In genomic region chr1:113677250-113678158, GRCh38 we compare ENCODE assay signal across 1 cellular context.
A peak's percentile ranks its signal among the peaks of the same experiment; 100 is the strongest.
TF ChIP-seq lines count a peak whose summit lies in the region.

No MANE protein-coding gene starts in this region.

TF ChIP-seq in HEK293, 187 proteins besides CTCF, POLR2A, EP300 and RAD21 (continued from another document):
- TF ChIP-seq ZNF202 (tag by site-specific recombination; IDR thresholded peaks at IDR 0.05; ENCODE audit: borderline replicate concordance), result no peak
- 0 out of 2 replicates have a peak, but pooled peaks have one; percentile 7 for TF ChIP-seq ZXDB (tag by site-specific recombination; IDR thresholded peaks at IDR 0.05)
- TF ChIP-seq YY1 (tag by site-specific recombination; IDR thresholded peaks at IDR 0.05), result no peak
- no peak for TF ChIP-seq ZNF169 (tag by site-specific recombination; IDR thresholded peaks at IDR 0.05)
- TF ChIP-seq ZBTB48 (tag by site-specific recombination; IDR thresholded peaks at IDR 0.05), result no peak
- TF ChIP-seq, protein P1, sequence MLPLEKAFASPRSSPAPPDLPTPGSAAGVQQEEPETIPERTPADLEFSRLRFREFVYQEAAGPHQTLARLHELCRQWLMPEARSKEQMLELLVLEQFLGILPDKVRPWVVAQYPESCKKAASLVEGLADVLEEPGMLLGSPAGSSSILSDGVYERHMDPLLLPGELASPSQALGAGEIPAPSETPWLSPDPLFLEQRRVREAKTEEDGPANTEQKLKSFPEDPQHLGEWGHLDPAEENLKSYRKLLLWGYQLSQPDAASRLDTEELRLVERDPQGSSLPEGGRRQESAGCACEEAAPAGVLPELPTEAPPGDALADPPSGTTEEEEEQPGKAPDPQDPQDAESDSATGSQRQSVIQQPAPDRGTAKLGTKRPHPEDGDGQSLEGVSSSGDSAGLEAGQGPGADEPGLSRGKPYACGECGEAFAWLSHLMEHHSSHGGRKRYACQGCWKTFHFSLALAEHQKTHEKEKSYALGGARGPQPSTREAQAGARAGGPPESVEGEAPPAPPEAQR (tag by site-specific recombination; IDR thresholded peaks at IDR 0.05), result no peak
- TF ChIP-seq ZNF302 (tag by site-specific recombination; IDR thresholded peaks at IDR 0.05; ENCODE audit: low read depth), result no peak
- TF ChIP-seq KLF1 (tag by site-specific recombination; IDR thresholded peaks at IDR 0.05), result no peak
- TF ChIP-seq, protein P2, sequence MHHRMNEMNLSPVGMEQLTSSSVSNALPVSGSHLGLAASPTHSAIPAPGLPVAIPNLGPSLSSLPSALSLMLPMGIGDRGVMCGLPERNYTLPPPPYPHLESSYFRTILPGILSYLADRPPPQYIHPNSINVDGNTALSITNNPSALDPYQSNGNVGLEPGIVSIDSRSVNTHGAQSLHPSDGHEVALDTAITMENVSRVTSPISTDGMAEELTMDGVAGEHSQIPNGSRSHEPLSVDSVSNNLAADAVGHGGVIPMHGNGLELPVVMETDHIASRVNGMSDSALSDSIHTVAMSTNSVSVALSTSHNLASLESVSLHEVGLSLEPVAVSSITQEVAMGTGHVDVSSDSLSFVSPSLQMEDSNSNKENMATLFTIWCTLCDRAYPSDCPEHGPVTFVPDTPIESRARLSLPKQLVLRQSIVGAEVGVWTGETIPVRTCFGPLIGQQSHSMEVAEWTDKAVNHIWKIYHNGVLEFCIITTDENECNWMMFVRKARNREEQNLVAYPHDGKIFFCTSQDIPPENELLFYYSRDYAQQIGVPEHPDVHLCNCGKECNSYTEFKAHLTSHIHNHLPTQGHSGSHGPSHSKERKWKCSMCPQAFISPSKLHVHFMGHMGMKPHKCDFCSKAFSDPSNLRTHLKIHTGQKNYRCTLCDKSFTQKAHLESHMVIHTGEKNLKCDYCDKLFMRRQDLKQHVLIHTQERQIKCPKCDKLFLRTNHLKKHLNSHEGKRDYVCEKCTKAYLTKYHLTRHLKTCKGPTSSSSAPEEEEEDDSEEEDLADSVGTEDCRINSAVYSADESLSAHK (tag by site-specific recombination; IDR thresholded peaks at IDR 0.05), result no peak
- no peak for TF ChIP-seq MZF1 (tag by site-specific recombination; IDR thresholded peaks at IDR 0.05; ENCODE audit: borderline replicate concordance)
- TF ChIP-seq OSR2 (tag by site-specific recombination; IDR thresholded peaks at IDR 0.05), result no peak
